Comparison of ENCODE assay signal across 37 cellular contexts in the genomic region with DNA sequence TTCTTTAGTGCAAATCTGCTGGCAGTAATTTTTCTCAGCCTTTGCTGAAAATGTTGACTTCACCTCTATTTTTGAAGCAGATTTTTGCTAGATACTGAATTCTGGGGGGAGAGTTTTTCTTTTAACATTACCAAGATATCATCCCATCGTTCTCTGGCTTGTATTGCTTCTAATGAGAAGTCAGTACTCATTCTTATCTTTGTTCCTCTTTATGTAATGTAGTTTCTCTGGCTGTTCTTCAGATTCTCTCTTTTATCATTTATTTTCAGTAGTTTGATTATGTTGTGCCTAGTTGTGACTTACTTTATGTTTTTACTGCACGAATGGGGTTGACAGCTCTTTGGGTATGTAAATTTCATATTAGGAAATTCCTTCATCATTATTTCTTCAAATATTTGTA.
"Had no signal": no experiment of that assay in that cellular context is flagged by ENCODE, and none has a peak within 500 bp of the region (broad histone marks: within the 10 kb centered on the region; RNA-seq: fewer than 3 reads in every experiment).

No MANE protein-coding gene starts in this region.

- H3K4me1 Mint-ChIP-seq: activated CD4-positive, alpha-beta memory T cell treated with anti-CD3 and anti-CD28 coated beads, Interleukin-2, amount 10 ng/mL, durations not matched to agents 7 days and 5 days; activated CD4-positive, alpha-beta T cell treated with anti-CD3 and anti-CD28 coated beads for 36 hours; activated CD4-positive, alpha-beta T cell treated with anti-CD3 and anti-CD28 coated beads, Interleukin-2, amount 10 ng/mL, durations not matched to agents 7 days and 5 days; activated CD8-positive, alpha-beta memory T cell treated with anti-CD3 and anti-CD28 coated beads, Interleukin-2, amount 10 ng/mL, durations not matched to agents 7 days and 5 days; activated naive CD4-positive, alpha-beta T cell treated with anti-CD3 and anti-CD28 coated beads, Interleukin-2, amount 10 ng/mL, durations not matched to agents 7 days and 5 days; activated naive CD4-positive, alpha-beta T cell treated with anti-CD3 and anti-CD28 coated beads, Interleukin-2, amount 50 U/mL, for 24 hours; activated naive CD8-positive, alpha-beta T cell treated with anti-CD3 and anti-CD28 coated beads, Interleukin-2, amount 10 ng/mL, durations not matched to agents 7 days and 5 days; activated naive CD8-positive, alpha-beta T cell treated with anti-CD3 and anti-CD28 coated beads, Interleukin-2, amount 50 U/mL, for 24 hours; central memory CD8-positive, alpha-beta T cell had no signal

- H3K9me3 Mint-ChIP-seq: activated CD4-positive, alpha-beta memory T cell treated with anti-CD3 and anti-CD28 coated beads, Interleukin-2, amount 10 ng/mL, durations not matched to agents 7 days and 5 days; activated CD4-positive, alpha-beta T cell treated with anti-CD3 and anti-CD28 coated beads, Interleukin-2, amount 10 ng/mL, durations not matched to agents 7 days and 5 days; activated naive CD4-positive, alpha-beta T cell treated with anti-CD3 and anti-CD28 coated beads, Interleukin-2, amount 10 ng/mL, durations not matched to agents 7 days and 5 days; activated naive CD4-positive, alpha-beta T cell treated with anti-CD3 and anti-CD28 coated beads, Interleukin-2, amount 50 U/mL, for 24 hours; activated naive CD8-positive, alpha-beta T cell treated with anti-CD3 and anti-CD28 coated beads, Interleukin-2, amount 10 ng/mL, durations not matched to agents 7 days and 5 days; activated T-cell treated with anti-CD3 and anti-CD28 coated beads, Interleukin-2, amount 50 U/mL, for 24 hours; activated T-helper 2 cell treated with anti-CD3 and anti-CD28 coated beads, Interferon-gamma antibody, Interleukin-2, Interleukin-4, amounts not matched to agents 10 μg/mL and 5 μg/mL and 100 μg/mL, durations not matched to agents 14 hours and 24 hours and 36 hours; central memory CD8-positive, alpha-beta T cell; T-helper 1 cell treated with Interleukin-12 subunit alpha and Interleukin-12 subunit beta and Interleukin-4 antibody, amounts not matched to agents 30 μg/mL and 1 μg/mL, for 36 hours; T-helper 2 cell treated with Interferon-gamma antibody and Interleukin-4, amounts not matched to agents 5 μg/mL and 100 μg/mL, for 36 hours had no signal

- H3K36me3 Mint-ChIP-seq: activated CD8-positive, alpha-beta memory T cell treated with anti-CD3 and anti-CD28 coated beads, Interleukin-2, amount 10 ng/mL, durations not matched to agents 7 days and 5 days; activated naive CD4-positive, alpha-beta T cell treated with anti-CD3 and anti-CD28 coated beads, Interleukin-2, amount 10 ng/mL, durations not matched to agents 7 days and 5 days; activated naive CD4-positive, alpha-beta T cell treated with anti-CD3 and anti-CD28 coated beads, Interleukin-2, amount 50 U/mL, for 24 hours; activated naive CD8-positive, alpha-beta T cell; activated naive CD8-positive, alpha-beta T cell treated with anti-CD3 and anti-CD28 coated beads, Interleukin-2, amount 10 ng/mL, durations not matched to agents 7 days and 5 days had no signal

- H3K9me3 ChIP-seq: ascending aorta had no signal

- H3K36me3 ChIP-seq: ascending aorta, cardiac muscle cell had no signal

- H3K4me3 ChIP-seq: ascending aorta, cardiac muscle cell had no signal

- ATAC-seq: activated CD4-positive, alpha-beta T cell treated with anti-CD3 and anti-CD28 coated beads for 36 hours; activated CD4-positive, CD25-positive, alpha-beta regulatory T cell treated with anti-CD3 and anti-CD28 coated beads, Interleukin-2, amount 50 U/mL, for 24 hours; activated CD8-positive, alpha-beta memory T cell treated with anti-CD3 and anti-CD28 coated beads, Interleukin-2, amount 10 ng/mL, durations not matched to agents 7 days and 5 days; activated CD8-positive, alpha-beta T cell treated with anti-CD3 and anti-CD28 coated beads, Interleukin-2, amount 10 ng/mL, durations not matched to agents 7 days and 5 days; activated naive CD8-positive, alpha-beta T cell treated with anti-CD3 and anti-CD28 coated beads, Interleukin-2, amount 50 U/mL, for 24 hours had no signal

- H3K27ac Mint-ChIP-seq: activated CD4-positive, alpha-beta memory T cell treated with anti-CD3 and anti-CD28 coated beads, Interleukin-2, amount 10 ng/mL, durations not matched to agents 7 days and 5 days; activated CD4-positive, alpha-beta T cell treated with anti-CD3 and anti-CD28 coated beads for 36 hours; activated CD4-positive, alpha-beta T cell treated with anti-CD3 and anti-CD28 coated beads, Interleukin-2, amount 10 ng/mL, durations not matched to agents 7 days and 5 days; activated CD8-positive, alpha-beta memory T cell treated with anti-CD3 and anti-CD28 coated beads, Interleukin-2, amount 10 ng/mL, durations not matched to agents 7 days and 5 days; activated CD8-positive, alpha-beta T cell treated with anti-CD3 and anti-CD28 coated beads, Interleukin-2, amount 10 ng/mL, durations not matched to agents 7 days and 5 days; activated naive CD4-positive, alpha-beta T cell treated with anti-CD3 and anti-CD28 coated beads, Interleukin-2, amount 10 ng/mL, durations not matched to agents 7 days and 5 days; activated naive CD4-positive, alpha-beta T cell treated with anti-CD3 and anti-CD28 coated beads, Interleukin-2, amount 50 U/mL, for 24 hours; activated naive CD8-positive, alpha-beta T cell; activated naive CD8-positive, alpha-beta T cell treated with anti-CD3 and anti-CD28 coated beads, Interleukin-2, amount 10 ng/mL, durations not matched to agents 7 days and 5 days; activated naive CD8-positive, alpha-beta T cell treated with anti-CD3 and anti-CD28 coated beads, Interleukin-2, amount 50 U/mL, for 24 hours; activated T-cell treated with anti-CD3 and anti-CD28 coated beads, Interleukin-2, amount 50 U/mL, for 24 hours; activated T-helper 2 cell treated with anti-CD3 and anti-CD28 coated beads, Interferon-gamma antibody, Interleukin-2, Interleukin-4, amounts not matched to agents 10 μg/mL and 5 μg/mL and 100 μg/mL, durations not matched to agents 14 hours and 24 hours and 36 hours; brain; T-helper 1 cell treated with Interleukin-12 subunit alpha and Interleukin-12 subunit beta and Interleukin-4 antibody, amounts not matched to agents 30 μg/mL and 1 μg/mL, for 36 hours; T-helper 2 cell treated with Interferon-gamma antibody and Interleukin-4, amounts not matched to agents 5 μg/mL and 100 μg/mL, for 36 hours had no signal

- H3K27me3 Mint-ChIP-seq: activated CD4-positive, alpha-beta T cell treated with anti-CD3 and anti-CD28 coated beads for 36 hours; activated naive CD4-positive, alpha-beta T cell treated with anti-CD3 and anti-CD28 coated beads, Interleukin-2, amount 10 ng/mL, durations not matched to agents 7 days and 5 days; activated naive CD4-positive, alpha-beta T cell treated with anti-CD3 and anti-CD28 coated beads, Interleukin-2, amount 50 U/mL, for 24 hours; activated naive CD8-positive, alpha-beta T cell; brain had no signal

- DNase-seq: activated CD4-positive, alpha-beta memory T cell treated with anti-CD3 and anti-CD28 coated beads, Interleukin-2, amount 10 ng/mL, durations not matched to agents 7 days and 5 days; activated CD4-positive, alpha-beta T cell treated with anti-CD3 and anti-CD28 coated beads for 1 hour; activated CD4-positive, alpha-beta T cell treated with anti-CD3 and anti-CD28 coated beads for 36 hours; activated CD4-positive, alpha-beta T cell treated with anti-CD3 and anti-CD28 coated beads for 48 hours; activated CD4-positive, alpha-beta T cell treated with anti-CD3 and anti-CD28 coated beads, Interleukin-2, amount 10 ng/mL, durations not matched to agents 7 days and 5 days; activated CD4-positive, alpha-beta T cell treated with anti-CD3 and anti-CD28 coated beads, Interleukin-2, amount 50 U/mL, for 48 hours; activated CD4-positive, CD25-positive, alpha-beta regulatory T cell; activated CD8-positive, alpha-beta memory T cell treated with anti-CD3 and anti-CD28 coated beads for 24 hours; activated CD8-positive, alpha-beta memory T cell treated with anti-CD3 and anti-CD28 coated beads, Interleukin-2, amount 10 ng/mL, durations not matched to agents 7 days and 5 days; activated CD8-positive, alpha-beta memory T cell treated with anti-CD3 and anti-CD28 coated beads, Interleukin-2, amount 50 U/mL, for 48 hours; activated CD8-positive, alpha-beta T cell treated with anti-CD3 and anti-CD28 coated beads, Interleukin-2, amount 10 ng/mL, durations not matched to agents 7 days and 5 days; activated effector memory CD4-positive, alpha-beta T cell treated with Interleukin-2 at 50 U/mL for 16 hours; activated gamma-delta T cell; activated naive CD4-positive, alpha-beta T cell treated with anti-CD3 and anti-CD28 coated beads, Interleukin-2, amount 10 ng/mL, durations not matched to agents 7 days and 5 days; activated naive CD4-positive, alpha-beta T cell treated with Interleukin-2 at 50 U/mL for 16 hours; activated naive CD8-positive, alpha-beta T cell treated with anti-CD3 and anti-CD28 coated beads, Interleukin-2, amount 10 ng/mL, durations not matched to agents 7 days and 5 days; activated naive CD8-positive, alpha-beta T cell treated with anti-CD3 and anti-CD28 coated beads, Interleukin-2, amount 50 U/mL, for 24 hours; activated T-cell treated with anti-CD3 and anti-CD28 coated beads, Interleukin-2, amount 50 U/mL, for 24 hours; activated T-cell treated with anti-CD3 and anti-CD28 coated beads, Interleukin-2, amount 50 U/mL, for 48 hours; amygdala; anterior cingulate cortex; caudate nucleus; cerebellar nuclear complex; T-helper 1 cell; T-helper 2 cell; T-helper 9 cell had no signal

- H3K27ac ChIP-seq: ascending aorta, cardiac muscle cell, VCaP had no signal

- H3K27me3 ChIP-seq: ascending aorta, cardiac muscle cell had no signal

- H3K4me3 Mint-ChIP-seq: activated CD4-positive, alpha-beta memory T cell treated with anti-CD3 and anti-CD28 coated beads, Interleukin-2, amount 10 ng/mL, durations not matched to agents 7 days and 5 days; activated CD4-positive, alpha-beta T cell treated with anti-CD3 and anti-CD28 coated beads for 36 hours; activated CD4-positive, alpha-beta T cell treated with anti-CD3 and anti-CD28 coated beads, Interleukin-2, amount 10 ng/mL, durations not matched to agents 7 days and 5 days; activated CD8-positive, alpha-beta memory T cell treated with anti-CD3 and anti-CD28 coated beads, Interleukin-2, amount 10 ng/mL, durations not matched to agents 7 days and 5 days; activated CD8-positive, alpha-beta T cell treated with anti-CD3 and anti-CD28 coated beads, Interleukin-2, amount 10 ng/mL, durations not matched to agents 7 days and 5 days; activated naive CD4-positive, alpha-beta T cell treated with anti-CD3 and anti-CD28 coated beads, Interleukin-2, amount 10 ng/mL, durations not matched to agents 7 days and 5 days; activated naive CD4-positive, alpha-beta T cell treated with anti-CD3 and anti-CD28 coated beads, Interleukin-2, amount 50 U/mL, for 24 hours; activated naive CD8-positive, alpha-beta T cell; activated naive CD8-positive, alpha-beta T cell treated with anti-CD3 and anti-CD28 coated beads, Interleukin-2, amount 10 ng/mL, durations not matched to agents 7 days and 5 days; activated naive CD8-positive, alpha-beta T cell treated with anti-CD3 and anti-CD28 coated beads, Interleukin-2, amount 50 U/mL, for 24 hours; activated T-cell treated with anti-CD3 and anti-CD28 coated beads, Interleukin-2, amount 50 U/mL, for 24 hours; brain; central memory CD8-positive, alpha-beta T cell; T-helper 1 cell treated with Interleukin-12 subunit alpha and Interleukin-12 subunit beta and Interleukin-4 antibody, amounts not matched to agents 30 μg/mL and 1 μg/mL, for 36 hours; T-helper 2 cell treated with Interferon-gamma antibody and Interleukin-4, amounts not matched to agents 5 μg/mL and 100 μg/mL, for 36 hours had no signal
